In the genomic region with DNA sequence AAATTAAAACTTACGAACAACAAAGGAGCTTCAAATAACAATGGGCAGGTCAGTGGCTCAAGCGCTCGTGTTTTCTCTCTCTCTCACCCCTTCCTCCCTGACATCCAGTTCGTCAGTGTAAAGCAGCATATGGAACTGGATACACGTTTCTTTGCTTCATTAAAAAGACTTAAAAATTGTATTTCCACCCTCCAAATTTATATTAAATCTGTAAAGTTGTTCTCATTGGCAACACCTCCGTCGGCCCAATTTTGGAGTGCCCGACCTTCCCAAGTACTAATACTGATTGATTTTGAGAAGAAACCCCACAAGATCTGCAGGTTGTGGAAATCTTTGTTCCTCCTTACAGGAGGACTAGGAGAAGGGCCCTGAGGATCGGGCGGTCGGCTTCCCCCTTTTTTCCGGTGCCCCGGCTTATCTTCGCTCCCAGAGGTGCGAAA, we compare ENCODE assay signal across 14 cellular contexts. TPM values are rescaled to one million over a fixed set of nuclear protein-coding genes. Genes with fewer than 3 reads are reported as not detected.
DNase-seq lines count a peak whose midpoint lies in the region; ATAC-seq, FAIRE-seq and TF ChIP-seq lines count a peak whose summit lies in the region.
"Had no signal": no experiment of that assay in that cellular context is flagged by ENCODE, and none has a peak within 500 bp of the region (broad histone marks: within the 10 kb centered on the region; RNA-seq: fewer than 3 reads in every experiment).

No MANE protein-coding gene starts in this region.

- H3K4me1 Mint-ChIP-seq in activated CD4-positive, alpha-beta memory T cell treated with anti-CD3 and anti-CD28 coated beads for 36 hours (ENCODE audit: low read depth), result peaks cover 53% of the 10 kb centered on the region

- H3K79me2 ChIP-seq in HepG2 (ENCODE audit: insufficient read depth, low read length), result no peaks in the 10 kb centered on the region

- no peak overlapping the region for H3K4ac ChIP-seq in mesenchymal stem cell (ENCODE audit: low read depth in 1 of 2, low read length in 2 of 2)

- H3K23ac ChIP-seq in mesenchymal stem cell (ENCODE audit: low read length in 2 of 2), result peak overlapping the region in 1 of 2 experiments; percentile 67

- H3K4me3 ChIP-seq in HepG2 (replicated peaks in 1 of 3; ENCODE audit: insufficient read depth in 1 of 3, low read depth in 2 of 3, low read length in 3 of 3) (peak overlapping the region in 1 of 3 experiments; percentile 64; a peak in 1 of 6 replicates), right lobe of liver (no peak overlapping the region), mesenchymal stem cell (ENCODE audit: insufficient read depth in 1 of 2, low read depth in 1 of 2, low read length in 2 of 2) (peak overlapping the region; percentile 39 to 70)
- H3K4me3 ChIP-seq: lower lobe of right lung, upper lobe of right lung had no signal

- WGBS in HepG2 (ENCODE audit: low lambda C conversion rate), result 17% methylated on average over 15 of the region's 15 CpGs
- WGBS in right lobe of liver (ENCODE audit: insufficient coverage, low coverage, low lambda C conversion rate, missing lambda C conversion rate), result 6% methylated on average over 10 of the region's 15 CpGs
- WGBS in mesenchymal stem cell, result 2% methylated on average over 14 of the region's 15 CpGs

- H3K36me3 Mint-ChIP-seq in activated CD4-positive, alpha-beta memory T cell treated with anti-CD3 and anti-CD28 coated beads for 36 hours, result no peaks in the 10 kb centered on the region

- no peak overlapping the region for H3K27ac Mint-ChIP-seq in activated CD4-positive, alpha-beta memory T cell treated with anti-CD3 and anti-CD28 coated beads for 36 hours
- H3K27ac Mint-ChIP-seq: activated naive CD4-positive, alpha-beta T cell treated with anti-CD3 and anti-CD28 coated beads, Interleukin-2, amount 50 U/mL, for 24 hours; CD14-positive monocyte had no signal

- peaks cover 83% of the 10 kb centered on the region for H3K27me3 Mint-ChIP-seq in activated CD4-positive, alpha-beta memory T cell treated with anti-CD3 and anti-CD28 coated beads for 36 hours

- no peak for TF ChIP-seq EP300 in HepG2 (IDR thresholded peaks at IDR 0.05; ENCODE audit: low read depth in 2 of 2, low read length in 2 of 2)
- no peak for TF ChIP-seq EP300 in HepG2 (CRISPR knock-in tag; IDR thresholded peaks at IDR 0.05; ENCODE audit: borderline replicate concordance)

- H3K9me3 ChIP-seq in HepG2 (ENCODE audit: low read length) (no peaks in the 10 kb centered on the region), right lobe of liver (no peaks in the 10 kb centered on the region), mesenchymal stem cell (ENCODE audit: control insufficient read depth, low read length) (no peaks in the 10 kb centered on the region)
- H3K9me3 ChIP-seq: lower lobe of right lung, upper lobe of right lung had no signal

- H2AK5ac ChIP-seq in mesenchymal stem cell (ENCODE audit: low read length, severe bottlenecking), result no peak overlapping the region

- H3K36me3 ChIP-seq in HepG2 (replicated peaks in 1 of 2; ENCODE audit: control insufficient read depth in 1 of 2, insufficient read depth in 2 of 2, low read length in 2 of 2), result no peaks in the 10 kb centered on the region
- H3K36me3 ChIP-seq in right lobe of liver, result no peaks in the 10 kb centered on the region
- H3K36me3 ChIP-seq in mesenchymal stem cell (ENCODE audit: control insufficient read depth in 1 of 2, insufficient read depth in 2 of 2, low read depth in 1 of 2, low read length in 2 of 2), result no peaks in the 10 kb centered on the region
- H3K36me3 ChIP-seq: lower lobe of right lung, upper lobe of right lung had no signal

- POLR2A ChIA-PET in HepG2 (lab: Yijun Ruan, JAX), result no interaction called here
- POLR2A ChIA-PET in activated CD4-positive, alpha-beta memory T cell treated with anti-CD3 and anti-CD28 coated beads for 36 hours (lab: Charles Lee), result no interaction called here

- no peak overlapping the region for H3K18ac ChIP-seq in mesenchymal stem cell (ENCODE audit: low read depth in 1 of 2, low read length in 2 of 2)

- no peak for FAIRE-seq in HepG2 (lab: Jason Lieb, UNC)

- CTCF ChIA-PET in HepG2 (lab: Yijun Ruan, JAX; ENCODE audit: low intra/inter-chr PET ratio, low total read pairs), result no interaction called here
- CTCF ChIA-PET in activated CD4-positive, alpha-beta memory T cell treated with anti-CD3 and anti-CD28 coated beads for 36 hours (lab: Charles Lee), result no interaction called here

- H3K27me3 ChIP-seq in HepG2 (ENCODE audit: control insufficient read depth in 1 of 2, insufficient read depth in 2 of 2, low read length in 2 of 2) (peaks cover 18 to 77% of the 10 kb centered on the region in 2 experiments), right lobe of liver (peaks cover 15 to 20% of the 10 kb centered on the region in 2 donors), mesenchymal stem cell (ENCODE audit: control insufficient read depth in 1 of 2, insufficient read depth in 1 of 2, low read length in 2 of 2) (peaks cover 82 to 86% of the 10 kb centered on the region in 2 experiments)

- no peak for ATAC-seq in HepG2
- no peak for ATAC-seq in right lobe of liver
- ATAC-seq in left lobe of liver, result no peak
- ATAC-seq: lower lobe of right lung, upper lobe of right lung had no signal

- H3K9ac ChIP-seq in HepG2 (ENCODE audit: insufficient read depth, low read depth, low read length) (no peak overlapping the region), mesenchymal stem cell (ENCODE audit: low read length) (no peak overlapping the region)

- no peak for TF ChIP-seq RAD21 in HepG2 (CRISPR knock-in tag; IDR thresholded peaks at IDR 0.05)

- H2BK120ac ChIP-seq in mesenchymal stem cell (ENCODE audit: low read depth, low read length), result no peak overlapping the region

- H3K4me3 Mint-ChIP-seq in activated CD4-positive, alpha-beta memory T cell treated with anti-CD3 and anti-CD28 coated beads for 36 hours, result peak overlapping the region; percentile 28

- H2AFZ ChIP-seq in HepG2 (ENCODE audit: low read length) (no peak overlapping the region), mesenchymal stem cell (ENCODE audit: low read depth, low read length) (no peak overlapping the region)

- DNase-seq in HepG2 (ENCODE audit: low spot score) (no peak), right lobe of liver (no peak), mesenchymal stem cell (no peak), left lobe of liver (ENCODE audit: low spot score) (no peak), DMS79 treated with DMSO at 0.1 percent for 48 hours (lab: John Stamatoyannopoulos, UW) (no peak)
- no peak for DNase-seq in activated CD4-positive, alpha-beta memory T cell treated with anti-CD3 and anti-CD28 coated beads for 36 hours
- DNase-seq in stimulated activated CD4-positive, alpha-beta T cell treated with anti-CD3 and anti-CD28 coated beads, Interleukin-2, amount 100 ng/mL, for 48 hours, result no peak
- DNase-seq in stimulated activated CD8-positive, alpha-beta memory T cell treated with anti-CD3 and anti-CD28 coated beads, Interleukin-4, amount 100 ng/mL, for 48 hours, result no peak
- DNase-seq: activated CD4-positive, alpha-beta T cell treated with anti-CD3 and anti-CD28 coated beads for 1 hour; lower lobe of right lung; NCI-H2029 treated with DMSO at 0.1 percent for 48 hours; upper lobe of right lung had no signal

- H4K91ac ChIP-seq in mesenchymal stem cell (ENCODE audit: low read length), result no peak overlapping the region

- H3K4me2 ChIP-seq in HepG2 (ENCODE audit: low read depth, low read length) (peak overlapping the region; percentile 67), mesenchymal stem cell (ENCODE audit: low read length, poor library complexity, severe bottlenecking) (peak overlapping the region; percentile 81)

- TF ChIP-seq CTCF in HepG2 (CRISPR knock-in tag; IDR thresholded peaks at IDR 0.05), result no peak
- TF ChIP-seq CTCF in right lobe of liver (IDR thresholded peaks at IDR 0.05), result no peak

- in situ Hi-C loops in HepG2 (cut with HindIII; ENCODE audit: extremely low pct_ligation_motif_present, low pct_unique_long_range_greater_than_20kb), result no loop called here

- H2BK15ac ChIP-seq in mesenchymal stem cell (ENCODE audit: low read depth, poor library complexity, severe bottlenecking), result no peak overlapping the region

- no TSS peak for BruUV-seq in HepG2 (replicated peaks; lab: Mats Ljungman, UMichigan)

- no peak overlapping the region for H4K8ac ChIP-seq in mesenchymal stem cell (ENCODE audit: low read length)

- H3K4me1 ChIP-seq in HepG2 (ENCODE audit: insufficient read depth, low read length) (peaks cover 44% of the 10 kb centered on the region), right lobe of liver (peaks cover 0 to 34% (median 5%) of the 10 kb centered on the region in 4 donors), mesenchymal stem cell (ENCODE audit: control insufficient read depth, insufficient read depth, low read depth, low read length) (peaks cover 27% of the 10 kb centered on the region)

- TF ChIP-seq POLR2A in HepG2 (IDR thresholded peaks at IDR 0.05; ENCODE audit: insufficient read depth in 1 of 2, low read depth in 2 of 2, low read length in 2 of 2) (no peak), right lobe of liver (IDR thresholded peaks at IDR 0.05) (no peak)

- H3K79me1 ChIP-seq in mesenchymal stem cell (replicated peaks; ENCODE audit: low read length, poor library complexity, severe bottlenecking), result no peaks in the 10 kb centered on the region

- H3K14ac ChIP-seq in mesenchymal stem cell (ENCODE audit: low read length in 2 of 2), result no peak overlapping the region

- intact Hi-C loops in HepG2 (cut with micrococcal nuclease; ENCODE audit: unreplicated experiment), result loop anchor here (5.0 kb wide), 1 partner anchor 111 kb away; a partner anchor contains a TSS
- intact Hi-C loops in right lobe of liver (cut with DNase I), result no loop called here
- intact Hi-C loops in activated CD4-positive, alpha-beta memory T cell treated with anti-CD3 and anti-CD28 coated beads for 36 hours (cut with micrococcal nuclease), result loop anchor here (5.0 kb wide), 2 partner anchors 111 to 181 kb away; a partner anchor contains a TSS

- no peak overlapping the region for H2BK12ac ChIP-seq in mesenchymal stem cell (ENCODE audit: low read length in 2 of 2)

- no peak overlapping the region for H2BK5ac ChIP-seq in mesenchymal stem cell (ENCODE audit: low read depth, low read length, poor library complexity, severe bottlenecking)

- H3K9me3 Mint-ChIP-seq in activated CD4-positive, alpha-beta memory T cell treated with anti-CD3 and anti-CD28 coated beads for 36 hours, result no peaks in the 10 kb centered on the region

- no peaks in the 10 kb centered on the region for H4K20me1 ChIP-seq in HepG2 (ENCODE audit: insufficient read depth, low read length)

- no peak overlapping the region for H3K27ac ChIP-seq in HepG2 (ENCODE audit: extremely low read length, insufficient read depth, low read length)
- no peak overlapping the region for H3K27ac ChIP-seq in right lobe of liver
- no peak overlapping the region for H3K27ac ChIP-seq in mesenchymal stem cell (ENCODE audit: low read length, poor library complexity, severe bottlenecking)
- H3K27ac ChIP-seq: lower lobe of right lung, upper lobe of right lung had no signal

RNA-seq across cellular contexts. Expression of a gene that starts 2.2 kb away (rescaled TPM):
- not detected in 2 replicates for total RNA-seq in HepG2 (2016; rRNA removed; fragmentation: Illumina TruSeq; extraction: Trizol)
- total RNA-seq in HepG2 (2016; cell fraction: cytosol; rRNA removed; fragmentation: Illumina TruSeq; extraction: Trizol; ENCODE audit: low read depth), result not detected in 2 replicates
- total RNA-seq in HepG2 (2016; cell fraction: insoluble cytoplasmic fraction; rRNA removed; fragmentation: Illumina TruSeq; extraction: Trizol), result 0.09 TPM in 1 of 2 replicates, not detected in the other
- not detected in 2 replicates for total RNA-seq in HepG2 (2016; cell fraction: membrane; rRNA removed; fragmentation: Illumina TruSeq; extraction: Trizol)
- total RNA-seq in HepG2 (2016; cell fraction: nucleus; rRNA removed; fragmentation: Illumina TruSeq; extraction: Trizol), result 0.03 and 0.06 TPM in 2 replicates
- 0.03 TPM in 1 of 2 replicates, not detected in the other for polyA plus RNA-seq in HepG2 (2011; rRNA removed)
- not detected in 2 replicates for polyA plus RNA-seq in HepG2 (2011; cell fraction: cytosol; rRNA removed)
- 0.05 and 0.10 TPM in 2 replicates for polyA plus RNA-seq in HepG2 (2011; cell fraction: nucleus; rRNA removed)
- polyA plus RNA-seq in HepG2 (2012), result not detected in 2 replicates
- polyA plus RNA-seq in HepG2 (2016; cell fraction: cytosol; fragmentation: Illumina TruSeq; extraction: Trizol; ENCODE audit: low read depth), result not detected in 2 replicates
- polyA plus RNA-seq in HepG2 (2016; cell fraction: insoluble cytoplasmic fraction; fragmentation: Illumina TruSeq; extraction: Trizol; ENCODE audit: low read depth), result not detected in 2 replicates
- polyA plus RNA-seq in HepG2 (2016; cell fraction: membrane; fragmentation: Illumina TruSeq; extraction: Trizol; ENCODE audit: low read depth), result not detected in 2 replicates
- not detected in 2 replicates for polyA plus RNA-seq in HepG2 (2016; cell fraction: nucleus; fragmentation: Illumina TruSeq; extraction: Trizol; ENCODE audit: insufficient read depth, low read depth)
- polyA minus RNA-seq in HepG2 (2011; rRNA and poly(A)+ RNA removed; ENCODE audit: low replicate concordance), result 0.04 TPM in 1 of 2 replicates, not detected in the other
- polyA minus RNA-seq in HepG2 (2011; cell fraction: cytosol; rRNA and poly(A)+ RNA removed), result not detected in 2 replicates
- 0.37 and 0.52 TPM in 2 replicates for polyA minus RNA-seq in HepG2 (2011; cell fraction: nucleus; rRNA and poly(A)+ RNA removed)
- not detected for total RNA-seq in right lobe of liver
- total RNA-seq in activated CD4-positive, alpha-beta memory T cell treated with anti-CD3 and anti-CD28 coated beads for 36 hours, result not detected
- 0.01 TPM for polyA plus RNA-seq in mesenchymal stem cell (2013, experiment 1 of 2)
- polyA plus RNA-seq in mesenchymal stem cell (2013, experiment 2 of 2), result 0.01 TPM
- not detected for total RNA-seq in left lobe of liver
- total RNA-seq: lower lobe of right lung, upper lobe of right lung had no signal
- polyA plus RNA-seq: CD14-positive monocyte had no signal

Comparison
In these comparisons a context has a peak if more than half of its experiments do, and no peak if none do; other contexts are left out.
1. intact Hi-C loops: an anchor here in HepG2 (5.0 kb wide) and activated CD4-positive, alpha-beta memory T cell treated with anti-CD3 and anti-CD28 coated beads for 36 hours (5.0 kb wide); none called in right lobe of liver.
2. H3K4me3 ChIP-seq: peak in mesenchymal stem cell (2 of 2); none in right lobe of liver (0 of 3).